16 cellular contexts compared by ENCODE assay signal in the genomic region with DNA sequence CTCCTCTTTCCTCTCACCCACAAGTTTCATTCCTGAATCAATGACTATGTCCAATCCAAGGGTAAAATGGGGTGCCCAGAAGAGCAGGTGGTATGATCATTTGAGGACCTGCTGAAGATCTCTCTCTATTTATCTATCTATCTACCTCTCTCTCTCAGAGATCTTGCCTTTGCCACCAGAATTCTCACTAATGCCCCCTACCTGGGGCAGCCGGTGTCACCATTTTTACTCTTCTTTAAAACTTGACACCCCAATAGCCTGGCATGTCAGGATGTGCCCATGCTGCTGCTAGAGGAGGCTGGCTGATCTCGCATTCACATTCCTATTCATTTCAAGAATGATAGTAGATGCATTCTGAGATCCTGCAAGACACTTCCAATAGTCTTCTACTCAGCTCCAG.
"Had no signal": no experiment of that assay in that cellular context is flagged by ENCODE, and none has a peak within 500 bp of the region (broad histone marks: within the 10 kb centered on the region; RNA-seq: fewer than 3 reads in every experiment).

No MANE protein-coding gene starts in this region.

- H3K9me3 ChIP-seq: esophagus squamous epithelium, neutrophil, right atrium auricular region, transverse colon had no signal

- H3K27ac ChIP-seq: esophagus squamous epithelium, neutrophil, right atrium auricular region, skin epidermis, transverse colon had no signal

- H3K27me3 ChIP-seq: esophagus squamous epithelium, neutrophil, right atrium auricular region, transverse colon had no signal

- ATAC-seq: left colon; naive thymus-derived CD8-positive, alpha-beta T cell had no signal

- H3K36me3 ChIP-seq: esophagus squamous epithelium, neutrophil, right atrium auricular region, transverse colon had no signal

- H3K4me3 ChIP-seq: esophagus squamous epithelium, lung, right atrium auricular region, skin epidermis, transverse colon had no signal

- DNase-seq: activated CD4-positive, alpha-beta T cell treated with anti-CD3 and anti-CD28 coated beads, Interleukin-2, amount 50 U/mL, for 1 hour; activated gamma-delta T cell treated with Interleukin-2 at 50 U/mL for 16 hours; activated naive CD8-positive, alpha-beta T cell treated with anti-CD3 and anti-CD28 coated beads, Interleukin-2, amount 10 ng/mL, durations not matched to agents 7 days and 5 days; activated T-cell treated with anti-CD3 and anti-CD28 coated beads, Interleukin-2, amount 50 U/mL, for 24 hours; aorta; esophagus squamous epithelium; foreskin fibroblast; left colon; naive thymus-derived CD8-positive, alpha-beta T cell; substantia nigra; T-helper 2 cell; transverse colon had no signal
